ENCODE assay signal across 8 cellular contexts in genomic region chr1:10398278-10398733, GRCh38. TPM values are rescaled to one million over a fixed set of nuclear protein-coding genes. Genes with fewer than 3 reads are reported as not detected.
A peak's percentile ranks its signal among the peaks of the same experiment; 100 is the strongest.
DNase-seq lines count a peak whose midpoint lies in the region; ATAC-seq and TF ChIP-seq lines count a peak whose summit lies in the region.

No MANE protein-coding gene starts in this region.

- H3K27me3 ChIP-seq in layer of hippocampus (ENCODE audit: control insufficient read depth, insufficient read depth, low read length) (no peaks in the 10 kb centered on the region), tibial artery (no peaks in the 10 kb centered on the region)

- in situ Hi-C loops in ACHN (cut with HindIII; ENCODE audit: low pct_ligation_motif_present, low pct_unique_long_range_greater_than_20kb, low sequenced_read_pairs), result no loop called here

- DNase-seq in activated naive CD4-positive, alpha-beta T cell treated with anti-CD3 and anti-CD28 coated beads for 36 hours, result no peak
- DNase-seq in activated naive CD4-positive, alpha-beta T cell (lab: John Stamatoyannopoulos, UW), result no peak
- no peak for DNase-seq in activated T-helper 1 cell treated with anti-CD3 and anti-CD28 coated beads, Interleukin-12 subunit alpha, Interleukin-12 subunit beta, Interleukin-2, Interleukin-4 antibody, amounts not matched to agents 30 ng/mL and 10 ng/mL and 1 ng/mL, durations not matched to agents 14 hours and 24 hours and 36 hours (ENCODE audit: low spot score)
- DNase-seq in tibial artery (no peak), NCI-H510A treated with DMSO at 0.1 percent for 48 hours (lab: John Stamatoyannopoulos, UW) (no peak), ACHN (no peak)

- H3K4me3 ChIP-seq in tibial artery, result peak overlapping the region; percentile 83 to 92

- peaks cover 0 to 15% (median 11%) of the 10 kb centered on the region in 4 donors for H3K4me1 ChIP-seq in tibial artery

- peaks cover 15% of the 10 kb centered on the region for H3K36me3 Mint-ChIP-seq in activated naive CD4-positive, alpha-beta T cell treated with anti-CD3 and anti-CD28 coated beads for 36 hours (ENCODE audit: low read depth)
- peaks cover 14% of the 10 kb centered on the region for H3K36me3 Mint-ChIP-seq in activated T-helper 1 cell treated with anti-CD3 and anti-CD28 coated beads, Interleukin-12 subunit alpha, Interleukin-12 subunit beta, Interleukin-2, Interleukin-4 antibody, amounts not matched to agents 30 ng/mL and 10 ng/mL and 1 ng/mL, durations not matched to agents 14 hours and 24 hours and 36 hours (ENCODE audit: low read depth)

- H3K36me3 ChIP-seq in tibial artery, result peaks cover 4 to 7% (median 7%) of the 10 kb centered on the region in 3 donors

- CTCF ChIA-PET in activated naive CD4-positive, alpha-beta T cell treated with anti-CD3 and anti-CD28 coated beads for 36 hours (lab: Charles Lee), result interaction anchor here (0.6 kb wide), 1 partner anchor 47 kb away, joined by 3 read pairs; no protein-coding TSS in a partner anchor

- no peaks in the 10 kb centered on the region for H3K9me3 ChIP-seq in tibial artery

- H3K27me3 Mint-ChIP-seq in activated naive CD4-positive, alpha-beta T cell treated with anti-CD3 and anti-CD28 coated beads for 36 hours (ENCODE audit: low read depth), result no peaks in the 10 kb centered on the region
- no peaks in the 10 kb centered on the region for H3K27me3 Mint-ChIP-seq in activated T-helper 1 cell treated with anti-CD3 and anti-CD28 coated beads, Interleukin-12 subunit alpha, Interleukin-12 subunit beta, Interleukin-2, Interleukin-4 antibody, amounts not matched to agents 30 ng/mL and 10 ng/mL and 1 ng/mL, durations not matched to agents 14 hours and 24 hours and 36 hours (ENCODE audit: insufficient read depth)

- TF ChIP-seq CTCF in tibial artery (IDR thresholded peaks at IDR 0.05), result no peak

- H3K4me3 Mint-ChIP-seq in activated naive CD4-positive, alpha-beta T cell treated with anti-CD3 and anti-CD28 coated beads for 36 hours, result peak overlapping the region; percentile 83
- peak overlapping the region; percentile 87 for H3K4me3 Mint-ChIP-seq in activated T-helper 1 cell treated with anti-CD3 and anti-CD28 coated beads, Interleukin-12 subunit alpha, Interleukin-12 subunit beta, Interleukin-2, Interleukin-4 antibody, amounts not matched to agents 30 ng/mL and 10 ng/mL and 1 ng/mL, durations not matched to agents 14 hours and 24 hours and 36 hours

- H3K9me3 Mint-ChIP-seq in activated naive CD4-positive, alpha-beta T cell treated with anti-CD3 and anti-CD28 coated beads for 36 hours, result peaks cover 6% of the 10 kb centered on the region
- H3K9me3 Mint-ChIP-seq in activated T-helper 1 cell treated with anti-CD3 and anti-CD28 coated beads, Interleukin-12 subunit alpha, Interleukin-12 subunit beta, Interleukin-2, Interleukin-4 antibody, amounts not matched to agents 30 ng/mL and 10 ng/mL and 1 ng/mL, durations not matched to agents 14 hours and 24 hours and 36 hours, result peaks cover 8% of the 10 kb centered on the region

- H3K27ac ChIP-seq in layer of hippocampus (ENCODE audit: low read depth, low read length) (peak overlapping the region; percentile 52), tibial artery (peak overlapping the region; percentile 81 to 88)

- H3K4me1 Mint-ChIP-seq in activated naive CD4-positive, alpha-beta T cell treated with anti-CD3 and anti-CD28 coated beads for 36 hours (ENCODE audit: low read depth), result peaks cover 18% of the 10 kb centered on the region
- peaks cover 20% of the 10 kb centered on the region for H3K4me1 Mint-ChIP-seq in activated T-helper 1 cell treated with anti-CD3 and anti-CD28 coated beads, Interleukin-12 subunit alpha, Interleukin-12 subunit beta, Interleukin-2, Interleukin-4 antibody, amounts not matched to agents 30 ng/mL and 10 ng/mL and 1 ng/mL, durations not matched to agents 14 hours and 24 hours and 36 hours (ENCODE audit: low read depth)

- intact Hi-C loops in activated naive CD4-positive, alpha-beta T cell treated with anti-CD3 and anti-CD28 coated beads for 36 hours (cut with micrococcal nuclease), result loop anchor here (1.0 to 2.0 kb wide), 5 partner anchors 30 to 455 kb away; partner anchors contain the start of genes LZIC, NMNAT1 and PEX14
- intact Hi-C loops in activated T-helper 1 cell treated with anti-CD3 and anti-CD28 coated beads, Interleukin-12 subunit alpha, Interleukin-12 subunit beta, Interleukin-2, Interleukin-4 antibody, amounts not matched to agents 30 ng/mL and 10 ng/mL and 1 ng/mL, durations not matched to agents 14 hours and 24 hours and 36 hours (cut with micrococcal nuclease), result loop anchor here (1.0 to 5.0 kb wide), 9 partner anchors 10 to 1496 kb away; partner anchors contain the start of genes CENPS, CTNNBIP1, DFFA and KIF1B
- intact Hi-C loops in tibial artery (cut with DNase I; ENCODE audit: low total_unique reads), result no loop called here

- no peak for ATAC-seq in HG03280 (IDR thresholded peaks at IDR 0.05; ENCODE audit: unreplicated experiment)

- H3K27ac Mint-ChIP-seq in activated naive CD4-positive, alpha-beta T cell treated with anti-CD3 and anti-CD28 coated beads for 36 hours, result no peak overlapping the region
- H3K27ac Mint-ChIP-seq in activated T-helper 1 cell treated with anti-CD3 and anti-CD28 coated beads, Interleukin-12 subunit alpha, Interleukin-12 subunit beta, Interleukin-2, Interleukin-4 antibody, amounts not matched to agents 30 ng/mL and 10 ng/mL and 1 ng/mL, durations not matched to agents 14 hours and 24 hours and 36 hours, result peak overlapping the region; percentile 73

RNA-seq across cellular contexts. Expression of gene PGD, which starts 0.6 kb away (rescaled TPM):
- 100 to 1,000 TPM in 1 of 2 experiments, 10 to 100 TPM in 1; 94.8 to 101 TPM for total RNA-seq in activated naive CD4-positive, alpha-beta T cell treated with anti-CD3 and anti-CD28 coated beads for 36 hours
- total RNA-seq in activated T-helper 1 cell treated with anti-CD3 and anti-CD28 coated beads, Interleukin-12 subunit alpha, Interleukin-12 subunit beta, Interleukin-2, Interleukin-4 antibody, amounts not matched to agents 30 ng/mL and 10 ng/mL and 1 ng/mL, durations not matched to agents 14 hours and 24 hours and 36 hours, result 131 and 142 TPM in 2 replicates

RNA-seq across cellular contexts. Expression of gene CENPS, which starts 31.9 kb away (rescaled TPM):
- total RNA-seq in activated naive CD4-positive, alpha-beta T cell treated with anti-CD3 and anti-CD28 coated beads for 36 hours, result 10 to 100 TPM; 21.5 to 23.4 TPM
- total RNA-seq in activated T-helper 1 cell treated with anti-CD3 and anti-CD28 coated beads, Interleukin-12 subunit alpha, Interleukin-12 subunit beta, Interleukin-2, Interleukin-4 antibody, amounts not matched to agents 30 ng/mL and 10 ng/mL and 1 ng/mL, durations not matched to agents 14 hours and 24 hours and 36 hours, result 22.1 and 23.4 TPM in 2 replicates

RNA-seq across cellular contexts. Expression of gene CORT, which starts 51.5 kb away (rescaled TPM):
- total RNA-seq in activated naive CD4-positive, alpha-beta T cell treated with anti-CD3 and anti-CD28 coated beads for 36 hours, result under 1 TPM; 0.29 to 0.47 TPM
- total RNA-seq in activated T-helper 1 cell treated with anti-CD3 and anti-CD28 coated beads, Interleukin-12 subunit alpha, Interleukin-12 subunit beta, Interleukin-2, Interleukin-4 antibody, amounts not matched to agents 30 ng/mL and 10 ng/mL and 1 ng/mL, durations not matched to agents 14 hours and 24 hours and 36 hours, result 0.36 and 0.37 TPM in 2 replicates
